8 cellular contexts compared by ENCODE assay signal in the genomic region with DNA sequence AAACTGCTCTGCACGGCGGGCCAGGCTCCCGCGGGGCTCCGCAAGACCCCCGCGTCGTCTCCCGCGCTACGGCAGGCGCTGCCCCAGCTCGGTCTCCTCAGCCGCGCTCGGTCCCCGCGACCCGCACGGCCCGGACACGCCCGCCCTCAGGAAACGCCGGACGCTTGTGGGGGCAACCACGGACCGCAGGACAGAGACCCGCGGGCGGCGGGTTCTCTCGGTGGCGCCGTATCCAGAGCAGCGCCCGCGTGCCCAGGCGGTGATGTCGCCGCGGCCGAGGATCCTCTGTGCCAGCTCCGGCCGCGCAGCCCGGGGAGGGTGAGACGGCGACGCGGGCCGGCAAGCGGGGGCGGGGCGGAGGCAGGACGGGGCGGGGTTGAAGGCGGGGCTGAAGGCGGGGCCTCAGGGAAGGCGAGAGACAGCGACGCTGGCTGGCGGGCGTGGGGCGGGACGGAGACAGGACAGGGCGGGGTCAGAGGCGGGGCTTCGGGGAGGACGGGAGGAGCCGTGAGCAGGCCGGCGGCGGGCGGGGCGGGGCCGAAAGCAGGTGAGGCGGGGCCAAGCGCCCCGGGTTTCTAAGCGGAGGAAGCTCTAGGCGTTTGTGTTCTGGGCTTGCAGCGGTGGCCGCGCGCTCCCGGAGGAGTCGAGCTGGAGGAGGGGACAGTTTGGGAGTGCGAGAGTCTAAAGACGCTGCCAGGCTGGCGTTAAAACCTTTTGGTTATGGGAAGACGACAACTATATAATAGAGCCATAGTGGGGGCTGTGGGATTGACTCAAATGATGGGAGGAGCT. TPM values are rescaled to one million over a fixed set of nuclear protein-coding genes. Genes with fewer than 3 reads are reported as not detected.
DNase-seq lines count a peak whose midpoint lies in the region; ATAC-seq lines count a peak whose summit lies in the region.

A gene (minus strand): TSS at position 289 of the 792 bp plus-strand sequence. CDS start 2,112 bp downstream, outside the sequence.

- peak; percentile 94 for DNase-seq in NCI-H748 treated with DMSO at 0.1 percent for 48 hours (lab: John Stamatoyannopoulos, UW)
- DNase-seq in activated CD8-positive, alpha-beta memory T cell treated with anti-CD3 and anti-CD28 coated beads, Interleukin-2, amount 10 ng/mL, durations not matched to agents 7 days and 5 days, result peak; percentile 97
- DNase-seq in effector memory CD8-positive, alpha-beta T cell, result peak; percentile 96 to 97 (median 97)
- peak; percentile 95 to 98 for DNase-seq in memory B cell (ENCODE audit: low spot score in 2 of 2)
- peak; percentile 97 to 99 (median 98) for DNase-seq in stimulated activated CD4-positive, alpha-beta T cell treated with anti-CD3 and anti-CD28 coated beads, TNF-alpha, amount 100 ng/mL, for 4 hours (ENCODE audit: low read depth in 3 of 3)

- H3K9ac ChIP-seq in BLaER1 treated with 17β-estradiol and CSF1 and Interleukin-3, amounts not matched to agents 10 nM and 100 nM, result peak within 1 kb of the TSS; percentile 63 to 85 (median 81)

- CTCF ChIA-PET in activated CD8-positive, alpha-beta memory T cell treated with anti-CD3 and anti-CD28 coated beads, Interleukin-2, amount 10 ng/mL, durations not matched to agents 7 days and 5 days (lab: Charles Lee), result interaction anchor here (0.6 to 1.8 kb wide), 11 partner anchors 9 to 1452 kb away, joined by 3 to 4 read pairs (median 3); no protein-coding TSS in a partner anchor

- no peaks in the 10 kb centered on the region for H4K20me1 ChIP-seq in BLaER1 treated with 17β-estradiol and CSF1 and Interleukin-3, amounts not matched to agents 10 nM and 100 nM

- H3K4me1 ChIP-seq in BLaER1 treated with 17β-estradiol and CSF1 and Interleukin-3, amounts not matched to agents 10 nM and 100 nM, result peaks cover 0 to 6% (median 6%) of the 10 kb centered on the region in 10 experiments; a peak in 13 of 20 replicates

- H3K36me3 ChIP-seq in BLaER1 treated with 17β-estradiol and CSF1 and Interleukin-3, amounts not matched to agents 10 nM and 100 nM, result no peaks in the 10 kb centered on the region

- H3K4me2 ChIP-seq in BLaER1 treated with 17β-estradiol and CSF1 and Interleukin-3, amounts not matched to agents 10 nM and 100 nM, result peak within 1 kb of the TSS; percentile 90 to 99 (median 94)

- peaks cover 51% of the 10 kb centered on the region for H3K27me3 Mint-ChIP-seq in activated CD8-positive, alpha-beta memory T cell treated with anti-CD3 and anti-CD28 coated beads, Interleukin-2, amount 10 ng/mL, durations not matched to agents 7 days and 5 days
- no peaks in the 10 kb centered on the region for H3K27me3 Mint-ChIP-seq in effector memory CD8-positive, alpha-beta T cell
- H3K27me3 Mint-ChIP-seq in memory B cell, result peaks cover 4% of the 10 kb centered on the region

- peak; percentile 89 for ATAC-seq in GM19395 (IDR thresholded peaks at IDR 0.05; ENCODE audit: unreplicated experiment)
- ATAC-seq in HG03521 (IDR thresholded peaks at IDR 0.05; ENCODE audit: unreplicated experiment), result peak; percentile 99
- ATAC-seq in activated CD8-positive, alpha-beta memory T cell treated with anti-CD3 and anti-CD28 coated beads, Interleukin-2, amount 10 ng/mL, durations not matched to agents 7 days and 5 days, result peak; percentile 99
- peak; percentile 92 for ATAC-seq in effector memory CD8-positive, alpha-beta T cell (replicated peaks)
- ATAC-seq in memory B cell (ENCODE audit: low read depth), result peak; percentile 96

- H3K4me1 Mint-ChIP-seq in activated CD8-positive, alpha-beta memory T cell treated with anti-CD3 and anti-CD28 coated beads, Interleukin-2, amount 10 ng/mL, durations not matched to agents 7 days and 5 days, result peaks cover 10% of the 10 kb centered on the region
- H3K4me1 Mint-ChIP-seq in effector memory CD8-positive, alpha-beta T cell (ENCODE audit: low read depth in 2 of 2), result peaks cover 20 to 28% of the 10 kb centered on the region in 2 donors
- peaks cover 13% of the 10 kb centered on the region for H3K4me1 Mint-ChIP-seq in memory B cell

- peak within 1 kb of the TSS; percentile 69 to 91 (median 87) for H3K4me3 ChIP-seq in BLaER1 treated with 17β-estradiol and CSF1 and Interleukin-3, amounts not matched to agents 10 nM and 100 nM

- no peaks in the 10 kb centered on the region for H3K9me3 Mint-ChIP-seq in activated CD8-positive, alpha-beta memory T cell treated with anti-CD3 and anti-CD28 coated beads, Interleukin-2, amount 10 ng/mL, durations not matched to agents 7 days and 5 days (ENCODE audit: low read depth)
- H3K9me3 Mint-ChIP-seq in effector memory CD8-positive, alpha-beta T cell, result no peaks in the 10 kb centered on the region
- H3K9me3 Mint-ChIP-seq in memory B cell, result no peaks in the 10 kb centered on the region

- H3K36me3 Mint-ChIP-seq in activated CD8-positive, alpha-beta memory T cell treated with anti-CD3 and anti-CD28 coated beads, Interleukin-2, amount 10 ng/mL, durations not matched to agents 7 days and 5 days, result no peaks in the 10 kb centered on the region
- H3K36me3 Mint-ChIP-seq in effector memory CD8-positive, alpha-beta T cell (ENCODE audit: insufficient read depth), result peaks cover 5% of the 10 kb centered on the region
- H3K36me3 Mint-ChIP-seq in memory B cell, result no peaks in the 10 kb centered on the region

- H3K27ac ChIP-seq in BLaER1 treated with 17β-estradiol and CSF1 and Interleukin-3, amounts not matched to agents 10 nM and 100 nM, result peak within 1 kb of the TSS in 10 of 11 experiments; percentile 9 to 66 (median 62); a peak in 17 of 22 replicates

- H3K27me3 ChIP-seq in BLaER1 treated with 17β-estradiol and CSF1 and Interleukin-3, amounts not matched to agents 10 nM and 100 nM, result peaks cover 6 to 15% (median 11%) of the 10 kb centered on the region in 11 experiments; a peak in 13 of 22 replicates

- H3K27ac Mint-ChIP-seq in activated CD8-positive, alpha-beta memory T cell treated with anti-CD3 and anti-CD28 coated beads, Interleukin-2, amount 10 ng/mL, durations not matched to agents 7 days and 5 days, result no peak within 1 kb of the TSS
- H3K27ac Mint-ChIP-seq in effector memory CD8-positive, alpha-beta T cell, result peak within 1 kb of the TSS; percentile 62 to 67
- H3K27ac Mint-ChIP-seq in memory B cell, result no peak within 1 kb of the TSS

- no peaks in the 10 kb centered on the region for H3K9me3 ChIP-seq in BLaER1 treated with 17β-estradiol and CSF1 and Interleukin-3, amounts not matched to agents 10 nM and 100 nM (replicated peaks in 1 of 11)

- peak within 1 kb of the TSS; percentile 80 for H3K4me3 Mint-ChIP-seq in activated CD8-positive, alpha-beta memory T cell treated with anti-CD3 and anti-CD28 coated beads, Interleukin-2, amount 10 ng/mL, durations not matched to agents 7 days and 5 days
- peak within 1 kb of the TSS; percentile 87 to 94 for H3K4me3 Mint-ChIP-seq in effector memory CD8-positive, alpha-beta T cell
- peak within 1 kb of the TSS; percentile 80 for H3K4me3 Mint-ChIP-seq in memory B cell

RNA-seq across cellular contexts. Expression of the gene that starts here (rescaled TPM):
- under 1 TPM; 0.05 to 0.06 TPM for total RNA-seq in activated CD8-positive, alpha-beta memory T cell treated with anti-CD3 and anti-CD28 coated beads, Interleukin-2, amount 10 ng/mL, durations not matched to agents 7 days and 5 days

Comparison
In these comparisons a context has a peak if more than half of its experiments do, and no peak if none do; other contexts are left out.
1. Peak in every context shown above with its lines: DNase-seq, ATAC-seq, H3K4me3 ChIP-seq and H3K27ac ChIP-seq.
2. Peak in DNase-seq and ATAC-seq in activated CD8-positive, alpha-beta memory T cell treated with anti-CD3 and anti-CD28 coated beads, Interleukin-2, amount 10 ng/mL, durations not matched to agents 7 days and 5 days; RNA of the gene not detected or under 1 TPM.
3. H3K27ac Mint-ChIP-seq: peak in effector memory CD8-positive, alpha-beta T cell (2 of 2); none in activated CD8-positive, alpha-beta memory T cell treated with anti-CD3 and anti-CD28 coated beads, Interleukin-2, amount 10 ng/mL, durations not matched to agents 7 days and 5 days (single experiment) and memory B cell (single experiment).